Comparison of ENCODE assay signal across 30 cellular contexts in genomic region chr20:24640686-24641085, GRCh38.
"Had no signal": no experiment of that assay in that cellular context is flagged by ENCODE, and none has a peak within 500 bp of the region (broad histone marks: within the 10 kb centered on the region; RNA-seq: fewer than 3 reads in every experiment).

No MANE protein-coding gene starts in this region.

- H3K9me3 ChIP-seq: neutrophil, ovary, suprapubic skin, thoracic aorta, upper lobe of right lung, uterus had no signal

- H3K4me1 ChIP-seq: left lung, lower lobe of right lung, neural progenitor cell, right atrium auricular region, suprapubic skin, tibial artery, upper lobe of right lung, uterus had no signal

- DNase-seq: kidney; left colon; left lung; lower lobe of right lung; mammary epithelial cell; mesenchymal stem cell; naive B cell; natural killer cell; nephron progenitor cell; occipital lobe; ovary; stimulated activated CD4-positive, alpha-beta T cell treated with anti-CD3 and anti-CD28 coated beads, Interleukin-12 subunit alpha, Interleukin-12 subunit beta, amount 100 ng/mL, for 4 hours; stimulated activated CD4-positive, alpha-beta T cell treated with anti-CD3 and anti-CD28 coated beads, Interleukin-15, amount 100 ng/mL, for 24 hours; stimulated activated CD4-positive, alpha-beta T cell treated with anti-CD3 and anti-CD28 coated beads, Interleukin-2, amount 100 ng/mL, for 24 hours; stimulated activated CD4-positive, alpha-beta T cell treated with anti-CD3 and anti-CD28 coated beads, Interleukin-4, amount 100 ng/mL, for 1 hour; stimulated activated naive CD4-positive, alpha-beta T cell; tibial artery; trophoblast cell; upper lobe of right lung; uterus had no signal

- H3K4me3 Mint-ChIP-seq: mesothelial cell of epicardium; naive B cell; natural killer cell; nephron progenitor cell; neural progenitor cell; stimulated activated naive CD8-positive, alpha-beta T cell treated with anti-CD3 and anti-CD28 coated beads, Interleukin-15, Interleukin-2, amounts not matched to agents 100 ng/mL and 50 ng/mL, for 24 hours had no signal

- H3K36me3 Mint-ChIP-seq: mesothelial cell of epicardium, naive B cell, natural killer cell, neural progenitor cell had no signal

- H3K9ac ChIP-seq: neural progenitor cell had no signal

- H3K4me2 ChIP-seq: hepatocyte, neural progenitor cell had no signal

- H3K79me2 ChIP-seq: hepatocyte had no signal

- H3K27me3 ChIP-seq: hepatocyte, neural progenitor cell, ovary, right atrium auricular region, suprapubic skin, tibial artery, uterus had no signal

- H3K36me3 ChIP-seq: left lung, lower lobe of right lung, neural progenitor cell, neutrophil, ovary, right atrium auricular region, suprapubic skin, thoracic aorta, tibial artery, upper lobe of right lung, uterus had no signal

- H3K9me3 Mint-ChIP-seq: natural killer cell; stimulated activated naive CD8-positive, alpha-beta T cell treated with anti-CD3 and anti-CD28 coated beads, Interleukin-15, Interleukin-2, amounts not matched to agents 100 ng/mL and 50 ng/mL, for 24 hours had no signal

- H2AFZ ChIP-seq: hepatocyte, neural progenitor cell had no signal

- ATAC-seq: left colon, left lung, lower lobe of right lung, natural killer cell, sciatic nerve, upper lobe of right lung had no signal

- H3K4me1 Mint-ChIP-seq: natural killer cell had no signal

- H3K27ac Mint-ChIP-seq: mesothelial cell of epicardium; natural killer cell; nephron progenitor cell; neural progenitor cell; stimulated activated naive CD8-positive, alpha-beta T cell treated with anti-CD3 and anti-CD28 coated beads, Interleukin-15, Interleukin-2, amounts not matched to agents 100 ng/mL and 50 ng/mL, for 24 hours had no signal

- H3K27ac ChIP-seq: hepatocyte, left lung, lower lobe of right lung, neural progenitor cell, neutrophil, ovary, right atrium auricular region, skin epidermis, suprapubic skin, thoracic aorta, tibial artery, upper lobe of right lung, uterus had no signal

- H3K4me3 ChIP-seq: hepatocyte, left lung, lower lobe of right lung, neural progenitor cell, ovary, right atrium auricular region, skin epidermis, suprapubic skin, thoracic aorta, tibial artery, upper lobe of right lung, uterus had no signal
